Comparison of ENCODE assay signal across 1 cellular context in genomic region chr15:66805207-66805975, GRCh38.
TF ChIP-seq lines count a peak whose summit lies in the region.

No MANE protein-coding gene starts in this region.

TF ChIP-seq in K562, 482 proteins besides CTCF, POLR2A, EP300 and RAD21 (continued from another document):
- TF ChIP-seq CLOCK (CRISPR knock-in tag; IDR thresholded peaks at IDR 0.05; ENCODE audit: borderline replicate concordance), result no peak
- TF ChIP-seq MAFG (tag; conservative IDR thresholded peaks at IDR 0.05), result no peak
- no peak for TF ChIP-seq PREB (CRISPR knock-in tag; IDR thresholded peaks at IDR 0.05)
- no peak for TF ChIP-seq MNT (conservative IDR thresholded peaks at IDR 0.05)
- no peak for TF ChIP-seq MCM5 (IDR thresholded peaks at IDR 0.05; ENCODE audit: low read depth)
- TF ChIP-seq JUND (IDR thresholded peaks at IDR 0.05; ENCODE audit: borderline replicate concordance, low read depth, low read length), result no peak
- no peak for TF ChIP-seq JUND (tag; IDR thresholded peaks at IDR 0.05; ENCODE audit: borderline replicate concordance, low read depth, low read length)
- TF ChIP-seq RBM22 (IDR thresholded peaks at IDR 0.05; ENCODE audit: low read depth, low read length, poor library complexity, severe bottlenecking), result no peak
- TF ChIP-seq SETDB1 (IDR thresholded peaks at IDR 0.05; ENCODE audit: low read length), result no peak
- TF ChIP-seq DDX20 (tag; IDR thresholded peaks at IDR 0.05; ENCODE audit: low read depth), result no peak
- TF ChIP-seq CHD4 (IDR thresholded peaks at IDR 0.05; ENCODE audit: insufficient read depth, insufficient replicate concordance, low read depth, low read length, poor library complexity, severe bottlenecking), result no peak
- no peak for TF ChIP-seq TRIM24 (IDR thresholded peaks at IDR 0.05)
- no peak for TF ChIP-seq GABPB2 (CRISPR knock-in tag; conservative IDR thresholded peaks at IDR 0.05)
- no peak for TF ChIP-seq HINFP (tag; conservative IDR thresholded peaks at IDR 0.05; ENCODE audit: low read depth)
